10 cellular contexts compared by ENCODE assay signal in the genomic region with DNA sequence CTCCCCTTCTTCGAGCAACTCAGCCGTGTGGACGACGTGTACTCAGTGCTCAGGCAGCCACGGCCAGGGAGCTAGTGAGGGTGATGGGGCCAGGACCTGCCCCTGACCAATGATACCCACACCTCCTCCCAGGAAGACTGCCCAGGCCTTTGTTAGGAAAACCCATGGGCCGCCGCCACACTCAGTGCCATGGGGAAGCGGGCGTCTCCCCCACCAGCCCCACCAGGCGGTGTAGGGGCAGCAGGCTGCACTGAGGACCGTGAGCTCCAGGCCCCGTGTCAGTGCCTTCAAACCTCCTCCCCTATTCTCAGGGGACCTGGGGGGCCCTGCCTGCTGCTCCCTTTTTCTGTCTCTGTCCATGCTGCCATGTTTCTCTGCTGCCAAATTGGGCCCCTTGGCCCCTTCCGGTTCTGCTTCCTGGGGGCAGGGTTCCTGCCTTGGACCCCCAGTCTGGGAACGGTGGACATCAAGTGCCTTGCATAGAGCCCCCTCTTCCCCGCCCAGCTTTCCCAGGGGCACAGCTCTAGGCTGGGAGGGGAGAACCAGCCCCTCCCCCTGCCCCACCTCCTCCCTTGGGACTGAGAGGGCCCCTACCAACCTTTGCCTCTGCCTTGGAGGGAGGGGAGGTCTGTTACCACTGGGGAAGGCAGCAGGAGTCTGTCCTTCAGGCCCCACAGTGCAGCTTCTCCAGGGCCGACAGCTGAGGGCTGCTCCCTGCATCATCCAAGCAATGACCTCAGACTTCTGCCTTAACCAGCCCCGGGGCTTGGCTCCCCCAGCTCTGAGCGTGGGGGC. TPM values are rescaled to one million over a fixed set of nuclear protein-coding genes. Genes with fewer than 3 reads are reported as not detected.
A peak's percentile ranks its signal among the peaks of the same experiment; 100 is the strongest.
DNase-seq lines count a peak whose midpoint lies in the region; ATAC-seq and TF ChIP-seq lines count a peak whose summit lies in the region.
"Had no signal": no experiment of that assay in that cellular context is flagged by ENCODE, and none has a peak within 500 bp of the region (broad histone marks: within the 10 kb centered on the region; RNA-seq: fewer than 3 reads in every experiment).

No MANE protein-coding gene starts in this region.

- peaks cover 4% of the 10 kb centered on the region for H3K27me3 Mint-ChIP-seq in HFFc6 (ENCODE audit: insufficient read depth)
- H3K27me3 Mint-ChIP-seq in activated T-helper 1 cell treated with anti-CD3 and anti-CD28 coated beads, Interleukin-12 subunit alpha, Interleukin-12 subunit beta, Interleukin-2, Interleukin-4 antibody, amounts not matched to agents 30 ng/mL and 10 ng/mL and 1 ng/mL, durations not matched to agents 14 hours and 24 hours and 36 hours (ENCODE audit: insufficient read depth): no peaks in the 10 kb centered on the region

- WGBS in stomach, 5 donors: 56 to 61% (median 60%) methylated on average over 11 to 18 of the region's 18 CpGs

- H3K27ac ChIP-seq in lower lobe of right lung: peak overlapping the region; percentile 90
- H3K27ac ChIP-seq in stomach: peak overlapping the region; percentile 73 to 100 (median 90)

- H3K27me3 ChIP-seq in lower lobe of right lung (ENCODE audit: low read depth) (no peaks in the 10 kb centered on the region), stomach (no peaks in the 10 kb centered on the region)

- H3K36me3 ChIP-seq in lower lobe of right lung: peaks cover 44% of the 10 kb centered on the region
- peaks cover 35 to 44% (median 41%) of the 10 kb centered on the region in 4 donors for H3K36me3 ChIP-seq in stomach

- TF ChIP-seq POLR2A in stomach (IDR thresholded peaks at IDR 0.05): no peak

- no peak for TF ChIP-seq CTCF in HFFc6 (IDR thresholded peaks at IDR 0.05)
- no peak for TF ChIP-seq CTCF in lower lobe of right lung (IDR thresholded peaks at IDR 0.05)
- no peak for TF ChIP-seq CTCF in stomach (IDR thresholded peaks at IDR 0.05)

- intact Hi-C loops in activated T-helper 1 cell treated with anti-CD3 and anti-CD28 coated beads, Interleukin-12 subunit alpha, Interleukin-12 subunit beta, Interleukin-2, Interleukin-4 antibody, amounts not matched to agents 30 ng/mL and 10 ng/mL and 1 ng/mL, durations not matched to agents 14 hours and 24 hours and 36 hours (cut with micrococcal nuclease): loop anchor here (5.0 kb wide), 1 partner anchor 443 kb away; no protein-coding TSS in a partner anchor
- intact Hi-C loops in lower lobe of right lung (cut with DNase I): no loop called here
- intact Hi-C loops in stomach (cut with DNase I; ENCODE audit: low total_unique reads): no loop called here

- H3K27ac Mint-ChIP-seq in HFFc6: peak overlapping the region; percentile 76
- H3K27ac Mint-ChIP-seq in activated T-helper 1 cell treated with anti-CD3 and anti-CD28 coated beads, Interleukin-12 subunit alpha, Interleukin-12 subunit beta, Interleukin-2, Interleukin-4 antibody, amounts not matched to agents 30 ng/mL and 10 ng/mL and 1 ng/mL, durations not matched to agents 14 hours and 24 hours and 36 hours: peak overlapping the region; percentile 65

- no peak overlapping the region for H3K4me3 Mint-ChIP-seq in HFFc6
- H3K4me3 Mint-ChIP-seq in activated T-helper 1 cell treated with anti-CD3 and anti-CD28 coated beads, Interleukin-12 subunit alpha, Interleukin-12 subunit beta, Interleukin-2, Interleukin-4 antibody, amounts not matched to agents 30 ng/mL and 10 ng/mL and 1 ng/mL, durations not matched to agents 14 hours and 24 hours and 36 hours: no peak overlapping the region

- no peak overlapping the region for H3K4me3 ChIP-seq in lower lobe of right lung
- no peak overlapping the region for H3K4me3 ChIP-seq in stomach

- H3K4me1 Mint-ChIP-seq in HFFc6 (ENCODE audit: low read depth): peaks cover 49% of the 10 kb centered on the region
- H3K4me1 Mint-ChIP-seq in activated T-helper 1 cell treated with anti-CD3 and anti-CD28 coated beads, Interleukin-12 subunit alpha, Interleukin-12 subunit beta, Interleukin-2, Interleukin-4 antibody, amounts not matched to agents 30 ng/mL and 10 ng/mL and 1 ng/mL, durations not matched to agents 14 hours and 24 hours and 36 hours (ENCODE audit: low read depth): peaks cover 29% of the 10 kb centered on the region

- peaks cover 63% of the 10 kb centered on the region for H3K4me1 ChIP-seq in lower lobe of right lung
- H3K4me1 ChIP-seq in stomach: peaks cover 57 to 72% (median 71%) of the 10 kb centered on the region in 4 donors

- H3K36me3 Mint-ChIP-seq in HFFc6 (ENCODE audit: low read depth): peaks cover 4% of the 10 kb centered on the region; the same call in 1 of the 2 replicates
- peaks cover 13% of the 10 kb centered on the region for H3K36me3 Mint-ChIP-seq in activated T-helper 1 cell treated with anti-CD3 and anti-CD28 coated beads, Interleukin-12 subunit alpha, Interleukin-12 subunit beta, Interleukin-2, Interleukin-4 antibody, amounts not matched to agents 30 ng/mL and 10 ng/mL and 1 ng/mL, durations not matched to agents 14 hours and 24 hours and 36 hours (ENCODE audit: low read depth)

- H3K9me3 ChIP-seq in lower lobe of right lung (no peaks in the 10 kb centered on the region), stomach (no peaks in the 10 kb centered on the region)

- ATAC-seq in lower lobe of right lung (no peak), GM19463 (IDR thresholded peaks at IDR 0.05; ENCODE audit: unreplicated experiment) (no peak), GM21576 (IDR thresholded peaks at IDR 0.05; ENCODE audit: unreplicated experiment) (no peak), GM19328 (IDR thresholded peaks at IDR 0.05; ENCODE audit: unreplicated experiment) (no peak)
- ATAC-seq: activated CD4-positive, CD25-positive, alpha-beta regulatory T cell treated with anti-CD3 and anti-CD28 coated beads, Interleukin-2, amount 50 U/mL, for 24 hours had no signal

- TF ChIP-seq EP300 in stomach (IDR thresholded peaks at IDR 0.05): no peak

- DNase-seq in HFFc6 (no peak), lower lobe of right lung (no peak), stomach (no peak), HUDEP-2 (lab: John Stamatoyannopoulos, UW; ENCODE audit: unreplicated experiment in 76 of 76) (no peak)
- no peak for DNase-seq in activated T-helper 1 cell treated with anti-CD3 and anti-CD28 coated beads, Interleukin-12 subunit alpha, Interleukin-12 subunit beta, Interleukin-2, Interleukin-4 antibody, amounts not matched to agents 30 ng/mL and 10 ng/mL and 1 ng/mL, durations not matched to agents 14 hours and 24 hours and 36 hours (ENCODE audit: low spot score)
- DNase-seq: HCEC 1CT had no signal

- no peaks in the 10 kb centered on the region for H3K9me3 Mint-ChIP-seq in HFFc6
- H3K9me3 Mint-ChIP-seq in activated T-helper 1 cell treated with anti-CD3 and anti-CD28 coated beads, Interleukin-12 subunit alpha, Interleukin-12 subunit beta, Interleukin-2, Interleukin-4 antibody, amounts not matched to agents 30 ng/mL and 10 ng/mL and 1 ng/mL, durations not matched to agents 14 hours and 24 hours and 36 hours: no peaks in the 10 kb centered on the region

RNA-seq across cellular contexts. Expression of gene CTDSP1, which starts 4.9 kb away (rescaled TPM):
- 10 to 100 TPM; 72.0 to 82.0 (median 75.5) TPM for total RNA-seq in HFFc6 (2021; fragmentation: NEBNext Ultra II Directional; extraction: Animal tissue kit (Norgen Biotek cat#: 25700))
- 105 and 106 TPM in 2 replicates for total RNA-seq in activated T-helper 1 cell treated with anti-CD3 and anti-CD28 coated beads, Interleukin-12 subunit alpha, Interleukin-12 subunit beta, Interleukin-2, Interleukin-4 antibody, amounts not matched to agents 30 ng/mL and 10 ng/mL and 1 ng/mL, durations not matched to agents 14 hours and 24 hours and 36 hours
- 168 TPM for total RNA-seq in lower lobe of right lung
- 100 to 1,000 TPM in 3 of 5 donors, 10 to 100 TPM in 2; 43.3 to 188 (median 128) TPM for total RNA-seq in stomach
- polyA plus RNA-seq in stomach: 100 to 1,000 TPM in 2 of 3 donors, 10 to 100 TPM in 1; 99.8 to 117 (median 100) TPM

RNA-seq across cellular contexts. Expression of gene VIL1, which starts 14.4 kb away (rescaled TPM):
- not detected for total RNA-seq in HFFc6 (2021; fragmentation: NEBNext Ultra II Directional; extraction: Animal tissue kit (Norgen Biotek cat#: 25700))
- not detected in 2 replicates for total RNA-seq in activated T-helper 1 cell treated with anti-CD3 and anti-CD28 coated beads, Interleukin-12 subunit alpha, Interleukin-12 subunit beta, Interleukin-2, Interleukin-4 antibody, amounts not matched to agents 30 ng/mL and 10 ng/mL and 1 ng/mL, durations not matched to agents 14 hours and 24 hours and 36 hours
- total RNA-seq in lower lobe of right lung (0.41 TPM), stomach (100 to 1,000 TPM in 1 of 5 donors, 10 to 100 TPM in 2, under 1 TPM in 1, not detected in 1; 0.43 to 120 (median 12.7) TPM)
- 1 to 10 TPM in 2 of 3 donors, under 1 TPM in 1; 0.38 to 1.8 (median 1.1) TPM for polyA plus RNA-seq in stomach

RNA-seq across cellular contexts. Expression of gene SLC11A1, which starts 22.5 kb away (rescaled TPM):
- total RNA-seq in HFFc6 (2021; fragmentation: NEBNext Ultra II Directional; extraction: Animal tissue kit (Norgen Biotek cat#: 25700)): under 1 TPM; 0.05 to 0.16 (median 0.11) TPM
- 0.05 and 0.27 TPM in 2 replicates for total RNA-seq in activated T-helper 1 cell treated with anti-CD3 and anti-CD28 coated beads, Interleukin-12 subunit alpha, Interleukin-12 subunit beta, Interleukin-2, Interleukin-4 antibody, amounts not matched to agents 30 ng/mL and 10 ng/mL and 1 ng/mL, durations not matched to agents 14 hours and 24 hours and 36 hours
- total RNA-seq in lower lobe of right lung (419 TPM), stomach (10 to 100 TPM in 3 of 5 donors, 1 to 10 TPM in 1, not detected in 1; 8.9 to 20.4 (median 16.9) TPM)
- polyA plus RNA-seq in stomach: 1 to 10 TPM; 4.2 to 4.7 (median 4.5) TPM

RNA-seq across cellular contexts. Expression of gene CATIP, which starts 47.9 kb away (rescaled TPM):
- not detected for total RNA-seq in HFFc6 (2021; fragmentation: NEBNext Ultra II Directional; extraction: Animal tissue kit (Norgen Biotek cat#: 25700))
- not detected in 2 replicates for total RNA-seq in activated T-helper 1 cell treated with anti-CD3 and anti-CD28 coated beads, Interleukin-12 subunit alpha, Interleukin-12 subunit beta, Interleukin-2, Interleukin-4 antibody, amounts not matched to agents 30 ng/mL and 10 ng/mL and 1 ng/mL, durations not matched to agents 14 hours and 24 hours and 36 hours
- total RNA-seq in lower lobe of right lung (5.6 TPM), stomach (not detected)
- under 1 TPM; 0.18 to 0.62 (median 0.31) TPM for polyA plus RNA-seq in stomach

Comparison
In these comparisons a context has a peak if more than half of its experiments do, and no peak if none do; other contexts are left out.
1. RNA of gene SLC11A1, which starts 22.5 kb away (total RNA-seq): 419 TPM in lower lobe of right lung (single experiment); 8.9 to 20.4 TPM in stomach, 0.05 to 0.16 TPM in HFFc6 and 0.05 to 0.27 TPM in activated T-helper 1 cell treated with anti-CD3 and anti-CD28 coated beads, Interleukin-12 subunit alpha, Interleukin-12 subunit beta, Interleukin-2, Interleukin-4 antibody, amounts not matched to agents 30 ng/mL and 10 ng/mL and 1 ng/mL, durations not matched to agents 14 hours and 24 hours and 36 hours; every median in the first group is over 10 times any median in the second.